In the genomic region with DNA sequence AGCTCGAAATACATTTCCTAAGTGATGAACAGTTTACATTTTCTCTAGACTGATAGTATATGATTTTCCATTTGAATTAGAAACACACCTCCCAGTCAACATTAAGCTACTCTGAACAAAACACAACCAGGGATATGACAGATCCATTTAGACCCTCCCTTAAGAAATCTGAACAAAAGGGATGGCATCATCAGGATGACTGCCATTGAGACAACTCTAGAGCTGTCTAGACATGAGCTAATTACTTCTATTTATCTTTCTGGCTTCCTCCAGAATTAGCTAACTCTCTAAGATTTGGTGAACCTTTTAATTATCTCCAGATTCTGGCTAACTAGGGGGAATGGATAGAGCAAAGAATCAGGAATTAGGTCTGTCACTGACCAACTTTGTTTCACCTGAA, we compare ENCODE assay signal across 25 cellular contexts.
"Had no signal": no experiment of that assay in that cellular context is flagged by ENCODE, and none has a peak within 500 bp of the region (broad histone marks: within the 10 kb centered on the region; RNA-seq: fewer than 3 reads in every experiment).

No MANE protein-coding gene starts in this region.

- H2AFZ ChIP-seq: hepatocyte had no signal

- DNase-seq: heart left ventricle; kidney; left ventricle myocardium superior; mucosa of descending colon; naive B cell; pancreas; right lobe of liver; small intestine; stimulated activated CD4-positive, alpha-beta T cell treated with anti-CD3 and anti-CD28 coated beads, Interleukin-12 subunit alpha, Interleukin-12 subunit beta, amount 100 ng/mL, for 4 hours; stimulated activated CD4-positive, alpha-beta T cell treated with anti-CD3 and anti-CD28 coated beads, Interleukin-1b, Interleukin-23, amount 100 ng/mL, for 48 hours; stimulated activated CD4-positive, alpha-beta T cell treated with anti-CD3 and anti-CD28 coated beads, Interleukin-4, amount 100 ng/mL, for 1 hour; stimulated activated CD8-positive, alpha-beta memory T cell treated with anti-CD3 and anti-CD28 coated beads, Interleukin-4, amount 100 ng/mL, for 48 hours; stimulated activated naive CD4-positive, alpha-beta T cell; stimulated activated naive CD8-positive, alpha-beta T cell treated with anti-CD3 and anti-CD28 coated beads, Interleukin-15, amount 100 ng/mL, for 72 hours; transverse colon; upper lobe of right lung; uterus had no signal

- H3K36me3 ChIP-seq: gastroesophageal sphincter, heart left ventricle, neutrophil, pancreas, right lobe of liver, suprapubic skin, transverse colon, upper lobe of right lung, uterus had no signal

- ATAC-seq: foreskin keratinocyte; gastroesophageal sphincter; left ventricle myocardium superior; mucosa of descending colon; natural killer cell treated with Interleukin-12 subunit alpha and Interleukin-12 subunit beta and Interleukin-15 and Interleukin-18, amount 100 ng/mL, for 72 hours; pancreas; right lobe of liver; stimulated activated naive CD8-positive, alpha-beta T cell treated with anti-CD3 and anti-CD28 coated beads, Interleukin-15, amount 100 ng/mL, for 72 hours; upper lobe of right lung had no signal

- H3K4me2 ChIP-seq: hepatocyte had no signal

- H3K4me3 ChIP-seq: coronary artery, gastroesophageal sphincter, heart left ventricle, hepatocyte, lung, mucosa of descending colon, pancreas, right lobe of liver, suprapubic skin, transverse colon, upper lobe of right lung, uterus had no signal

- H3K79me2 ChIP-seq: hepatocyte had no signal

- H3K9me3 ChIP-seq: gastroesophageal sphincter, heart left ventricle, mucosa of descending colon, neutrophil, pancreas, right lobe of liver, suprapubic skin, transverse colon, upper lobe of right lung, uterus had no signal

- H3K27me3 ChIP-seq: foreskin keratinocyte, gastroesophageal sphincter, heart left ventricle, hepatocyte, neutrophil, pancreas, right lobe of liver, suprapubic skin, transverse colon, upper lobe of right lung, uterus had no signal

- FAIRE-seq: kidney, pancreas, small intestine had no signal

- H3K4me1 ChIP-seq: foreskin keratinocyte, gastroesophageal sphincter, heart left ventricle, pancreas, right lobe of liver, suprapubic skin, transverse colon, upper lobe of right lung, uterus had no signal

- H3K27ac ChIP-seq: coronary artery, foreskin keratinocyte, gastroesophageal sphincter, heart left ventricle, hepatocyte, neutrophil, pancreas, right lobe of liver, suprapubic skin, transverse colon, upper lobe of right lung, uterus had no signal
